26 cellular contexts compared by ENCODE assay signal in genomic region chr11:25039165-25039564, GRCh38.
DNase-seq lines count a peak whose midpoint lies in the region; ATAC-seq, FAIRE-seq and TF ChIP-seq lines count a peak whose summit lies in the region.
"Had no signal": no experiment of that assay in that cellular context is flagged by ENCODE, and none has a peak within 500 bp of the region (broad histone marks: within the 10 kb centered on the region; RNA-seq: fewer than 3 reads in every experiment).

No MANE protein-coding gene starts in this region.

- H3K27me3 Mint-ChIP-seq in stimulated activated memory B cell treated with anti-CD40 and anti-IgM and Interleukin-4, amounts not matched to agents 10 μg/mL and 1 μg/mL and 100 μg/mL, for 72 hours: no peaks in the 10 kb centered on the region
- H3K27me3 Mint-ChIP-seq: B cell; CD4-positive, CD25-positive, alpha-beta regulatory T cell had no signal

- H3K79me2 ChIP-seq in PC-9 (ENCODE audit: low read depth): no peaks in the 10 kb centered on the region

- H3K4me1 Mint-ChIP-seq in stimulated activated memory B cell treated with anti-CD40 and anti-IgM and Interleukin-4, amounts not matched to agents 10 μg/mL and 1 μg/mL and 100 μg/mL, for 72 hours: no peaks in the 10 kb centered on the region
- H3K4me1 Mint-ChIP-seq: B cell; CD4-positive, CD25-positive, alpha-beta regulatory T cell had no signal

- H3K9me3 ChIP-seq in left ventricle myocardium inferior (replicated peaks) (no peaks in the 10 kb centered on the region), kidney (ENCODE audit: control insufficient read depth in 1 of 2, low read length in 2 of 2) (no peaks in the 10 kb centered on the region), PC-9 (ENCODE audit: insufficient read depth, low read depth) (no peaks in the 10 kb centered on the region), esophagus squamous epithelium (no peaks in the 10 kb centered on the region)
- H3K9me3 ChIP-seq: BLaER1 had no signal

- CTCF ChIA-PET in PC-9 (lab: Charles Lee): no interaction called here

- POLR2A ChIA-PET in PC-9 (lab: Charles Lee; ENCODE audit: unreplicated experiment): no interaction called here

- H3K4me3 ChIP-seq in left ventricle myocardium inferior: no peak overlapping the region
- H3K4me3 ChIP-seq in kidney (ENCODE audit: low read length in 2 of 2): no peak overlapping the region
- no peak overlapping the region for H3K4me3 ChIP-seq in PC-9
- H3K4me3 ChIP-seq in esophagus squamous epithelium: no peak overlapping the region
- H3K4me3 ChIP-seq: BLaER1, GM12878, GM23248 had no signal

- BruUV-seq in PC-9 (replicated peaks; lab: Mats Ljungman, UMichigan): no TSS peak

- H3K4me2 ChIP-seq in PC-9: no peak overlapping the region
- H3K4me2 ChIP-seq: BLaER1 had no signal

- no peaks in the 10 kb centered on the region for H3K4me1 ChIP-seq in left ventricle myocardium inferior
- no peaks in the 10 kb centered on the region for H3K4me1 ChIP-seq in kidney (ENCODE audit: control insufficient read depth in 1 of 2, insufficient read depth in 1 of 2, low read depth in 1 of 2, low read length in 2 of 2)
- H3K4me1 ChIP-seq in PC-9 (replicated peaks; ENCODE audit: insufficient read depth): no peaks in the 10 kb centered on the region
- no peaks in the 10 kb centered on the region for H3K4me1 ChIP-seq in esophagus squamous epithelium
- H3K4me1 ChIP-seq: BLaER1 had no signal

- no peaks in the 10 kb centered on the region for H3K27me3 ChIP-seq in left ventricle myocardium inferior (ENCODE audit: low read depth)
- H3K27me3 ChIP-seq in PC-9 (ENCODE audit: insufficient read depth, low read depth): no peaks in the 10 kb centered on the region
- H3K27me3 ChIP-seq in esophagus squamous epithelium: no peaks in the 10 kb centered on the region
- H3K27me3 ChIP-seq: BLaER1 had no signal

- no peaks in the 10 kb centered on the region for H3K36me3 Mint-ChIP-seq in stimulated activated memory B cell treated with anti-CD40 and anti-IgM and Interleukin-4, amounts not matched to agents 10 μg/mL and 1 μg/mL and 100 μg/mL, for 72 hours
- H3K36me3 Mint-ChIP-seq: CD4-positive, CD25-positive, alpha-beta regulatory T cell; CD8-positive, alpha-beta T cell had no signal

- in situ Hi-C loops in ACHN (cut with HindIII; ENCODE audit: low pct_ligation_motif_present, low pct_unique_long_range_greater_than_20kb, low sequenced_read_pairs): no loop called here

- H3K9me2 ChIP-seq in PC-9 (ENCODE audit: insufficient read depth): no peaks in the 10 kb centered on the region; the same call in 1 of the 2 replicates

- TF ChIP-seq CTCF in left ventricle myocardium inferior (IDR thresholded peaks at IDR 0.05; ENCODE audit: borderline replicate concordance) (no peak), kidney (IDR thresholded peaks at IDR 0.05; ENCODE audit: borderline replicate concordance, extremely low read depth, insufficient read depth) (no peak), PC-9 (conservative IDR thresholded peaks at IDR 0.05) (no peak), esophagus squamous epithelium (IDR thresholded peaks at IDR 0.05) (no peak)

- H3K4me3 Mint-ChIP-seq in stimulated activated memory B cell treated with anti-CD40 and anti-IgM and Interleukin-4, amounts not matched to agents 10 μg/mL and 1 μg/mL and 100 μg/mL, for 72 hours: no peak overlapping the region
- H3K4me3 Mint-ChIP-seq: B cell; CD4-positive, CD25-positive, alpha-beta regulatory T cell; CD8-positive, alpha-beta T cell had no signal

- H4K20me1 ChIP-seq in PC-9 (ENCODE audit: insufficient read depth): no peaks in the 10 kb centered on the region
- H4K20me1 ChIP-seq: BLaER1 had no signal

- WGBS in esophagus squamous epithelium, 2 donors: 93 to 94% methylated on average over 2 of the region's 2 CpGs

- no peak overlapping the region for H3K27ac Mint-ChIP-seq in stimulated activated memory B cell treated with anti-CD40 and anti-IgM and Interleukin-4, amounts not matched to agents 10 μg/mL and 1 μg/mL and 100 μg/mL, for 72 hours
- H3K27ac Mint-ChIP-seq: B cell; CD4-positive, CD25-positive, alpha-beta regulatory T cell; CD8-positive, alpha-beta T cell had no signal

- H3K36me3 ChIP-seq in left ventricle myocardium inferior (no peaks in the 10 kb centered on the region), kidney (ENCODE audit: control insufficient read depth in 1 of 2, insufficient read depth in 2 of 2, low read length in 2 of 2) (no peaks in the 10 kb centered on the region), PC-9 (ENCODE audit: low read depth) (no peaks in the 10 kb centered on the region), esophagus squamous epithelium (no peaks in the 10 kb centered on the region)
- H3K36me3 ChIP-seq: BLaER1 had no signal

- FAIRE-seq in kidney (lab: Jason Lieb, UNC): no peak
- FAIRE-seq: A204.1, D721Med, GM12878, GM19239, H1 had no signal

- H3K9ac ChIP-seq in kidney (ENCODE audit: low read length in 2 of 2): no peak overlapping the region
- H3K9ac ChIP-seq: BLaER1, GM23248 had no signal

- peak; percentile 9 for DNase-seq in Right ventricle myocardium inferior (ENCODE audit: missing footprints)
- DNase-seq in left ventricle myocardium inferior: no peak
- peak; percentile 25 for DNase-seq in kidney
- DNase-seq in PC-9: no peak
- DNase-seq in ACHN: no peak
- DNase-seq in hypothalamus (lab: John Stamatoyannopoulos, UW): no peak
- no peak for DNase-seq in esophagus squamous epithelium (lab: John Stamatoyannopoulos, UW)
- DNase-seq: CD4-positive, CD25-positive, alpha-beta regulatory T cell; CD8-positive, alpha-beta T cell; DMS 273 treated with DMSO at 0.1 percent for 48 hours; DMS79; EL; GDM1; GM23248; H7; HCEC 1CT had no signal

- peaks cover 3% of the 10 kb centered on the region for H3K9me3 Mint-ChIP-seq in stimulated activated memory B cell treated with anti-CD40 and anti-IgM and Interleukin-4, amounts not matched to agents 10 μg/mL and 1 μg/mL and 100 μg/mL, for 72 hours

- ATAC-seq in Right ventricle myocardium inferior: no peak
- ATAC-seq in stimulated activated memory B cell treated with anti-CD40 and anti-IgM and Interleukin-4, amounts not matched to agents 10 μg/mL and 1 μg/mL and 100 μg/mL, for 72 hours: peak; percentile 51
- ATAC-seq: CD8-positive, alpha-beta T cell; GM12878 had no signal

- TF ChIP-seq POLR2A in esophagus squamous epithelium (IDR thresholded peaks at IDR 0.05): no peak

- intact Hi-C loops in Right ventricle myocardium inferior (cut with DNase I) (no loop called here), left ventricle myocardium inferior (cut with micrococcal nuclease) (no loop called here), kidney (cut with DNase I) (no loop called here), PC-9 (cut with micrococcal nuclease; ENCODE audit: unreplicated experiment) (no loop called here), esophagus squamous epithelium (cut with DNase I) (no loop called here)

- H3K27ac ChIP-seq in left ventricle myocardium inferior (replicated peaks): no peak overlapping the region
- no peak overlapping the region for H3K27ac ChIP-seq in kidney (ENCODE audit: low read depth in 2 of 2, low read length in 2 of 2)
- H3K27ac ChIP-seq in PC-9: no peak overlapping the region
- no peak overlapping the region for H3K27ac ChIP-seq in esophagus squamous epithelium
- H3K27ac ChIP-seq: 22Rv1, BLaER1, C4-2B, GM23248 had no signal

- no peak overlapping the region for H2AFZ ChIP-seq in PC-9
- H2AFZ ChIP-seq: GM23248 had no signal

- no peaks in the 10 kb centered on the region for H3F3A ChIP-seq in PC-9 (ENCODE audit: insufficient read depth, low read depth)

Comparison
In these comparisons a context has a peak if more than half of its experiments do, and no peak if none do; other contexts are left out.
1. DNase-seq: peak in Right ventricle myocardium inferior (single experiment) and kidney (single experiment); none in left ventricle myocardium inferior (single experiment), PC-9 (0 of 2), ACHN (single experiment), hypothalamus (0 of 51) and esophagus squamous epithelium (single experiment).